8 cellular contexts compared by ENCODE assay signal in the genomic region with DNA sequence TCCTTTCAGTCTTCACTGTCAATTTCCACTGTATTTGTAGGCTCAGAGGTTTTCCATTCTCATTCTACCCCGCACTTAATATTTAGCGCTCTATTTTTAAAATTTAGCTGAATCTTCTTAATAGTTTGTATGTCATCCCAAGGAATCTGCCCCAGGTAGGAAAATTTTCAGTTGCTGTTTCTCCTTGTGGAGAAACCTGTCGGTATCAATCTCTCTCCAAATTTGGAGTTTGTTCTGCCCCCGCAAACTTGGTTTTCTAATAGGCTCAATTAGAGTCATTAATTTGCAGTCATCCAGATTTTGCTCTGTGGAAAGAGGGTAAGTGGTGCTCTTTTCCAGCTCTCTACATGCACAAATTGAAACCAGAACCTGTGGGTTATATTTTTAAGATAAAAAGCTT.
"Had no signal": no experiment of that assay in that cellular context is flagged by ENCODE, and none has a peak within 500 bp of the region (broad histone marks: within the 10 kb centered on the region; RNA-seq: fewer than 3 reads in every experiment).

No MANE protein-coding gene starts in this region.

- ATAC-seq: GM12878 had no signal

- FAIRE-seq: G401.6, GM12878, GM12891, GM12892, GM18507, GM19239 had no signal

- DNase-seq: GDM1, GF-D8 had no signal

- H3K4me3 ChIP-seq: GM12878 had no signal
